Comparison of ENCODE assay signal across 1 cellular context in genomic region chr2:215831296-215831913, GRCh38.
A peak's percentile ranks its signal among the peaks of the same experiment; 100 is the strongest.
TF ChIP-seq lines count a peak whose summit lies in the region.

No MANE protein-coding gene starts in this region.

TF ChIP-seq in HepG2, 621 proteins besides CTCF, POLR2A, EP300 and RAD21 (continued from another document and continues in another):
- TF ChIP-seq ZHX1 (CRISPR knock-in tag; IDR thresholded peaks at IDR 0.05; ENCODE audit: low read depth) = peak; percentile 48; the same call in 1 of the 2 replicates
- TF ChIP-seq KAT7 (CRISPR knock-in tag; IDR thresholded peaks at IDR 0.05; ENCODE audit: borderline replicate concordance) = no peak; the same call in 1 of the 2 replicates
- TF ChIP-seq GATAD2A (CRISPR knock-in tag; IDR thresholded peaks at IDR 0.05) = peak; percentile 64
- no peak for TF ChIP-seq PREB (CRISPR knock-in tag; IDR thresholded peaks at IDR 0.05)
- 0 out of 2 replicates have a peak, but pooled peaks have one; percentile 13 for TF ChIP-seq ZNF317 (CRISPR knock-in tag; IDR thresholded peaks at IDR 0.05)
- no peak for TF ChIP-seq ZMAT5 (CRISPR knock-in tag; IDR thresholded peaks at IDR 0.05; ENCODE audit: borderline replicate concordance, low read depth)
- no peak for TF ChIP-seq GABPA (IDR thresholded peaks at IDR 0.05; ENCODE audit: low read depth, low read length)
- peak; percentile 18; the same call in 1 of the 2 replicates for TF ChIP-seq GABPA (CRISPR knock-in tag; IDR thresholded peaks at IDR 0.05; ENCODE audit: low read depth)
- no peak for TF ChIP-seq SOX6 (IDR thresholded peaks at IDR 0.05)
- TF ChIP-seq SOX6 (CRISPR knock-in tag; IDR thresholded peaks at IDR 0.05) = peak; percentile 70
- peak; percentile 60; the same call in 1 of the 2 replicates for TF ChIP-seq ZBTB25 (CRISPR knock-in tag; IDR thresholded peaks at IDR 0.05)
- peak; percentile 51 for TF ChIP-seq POLR2G (IDR thresholded peaks at IDR 0.05; ENCODE audit: low read depth, low read length)
- no peak for TF ChIP-seq ZNF883 (CRISPR knock-in tag; IDR thresholded peaks at IDR 0.05; ENCODE audit: not compliant biosample characterization)
- TF ChIP-seq SMAD3 (CRISPR knock-in tag; IDR thresholded peaks at IDR 0.05) = 0 out of 2 replicates have a peak, but pooled peaks have one; percentile 32
- 0 out of 2 replicates have a peak, but pooled peaks have one; percentile 17 for TF ChIP-seq MIER2 (CRISPR knock-in tag; IDR thresholded peaks at IDR 0.05)
- peak; percentile 39; the same call in 1 of the 2 replicates for TF ChIP-seq SIX4 (CRISPR knock-in tag; IDR thresholded peaks at IDR 0.05)
- TF ChIP-seq TEF (CRISPR knock-in tag; IDR thresholded peaks at IDR 0.05) = 0 out of 2 replicates have a peak, but pooled peaks have one; percentile 22
- 0 out of 2 replicates have a peak, but pooled peaks have one; percentile 19 for TF ChIP-seq ATF2 (CRISPR knock-in tag; IDR thresholded peaks at IDR 0.05)
- TF ChIP-seq RARA (CRISPR knock-in tag; IDR thresholded peaks at IDR 0.05) = peak; percentile 52; the same call in 1 of the 2 replicates
- peak; percentile 74 for TF ChIP-seq HNF1A (IDR thresholded peaks at IDR 0.05; ENCODE audit: low read depth)
- peak; percentile 61; the same call in 1 of the 2 replicates for TF ChIP-seq HNF1A (CRISPR knock-in tag; IDR thresholded peaks at IDR 0.05; ENCODE audit: borderline replicate concordance)
- TF ChIP-seq HMGXB3 (CRISPR knock-in tag; IDR thresholded peaks at IDR 0.05; ENCODE audit: borderline replicate concordance) = 0 out of 2 replicates have a peak, but pooled peaks have one; percentile 54
- peak; percentile 74 for TF ChIP-seq DRAP1 (CRISPR knock-in tag; IDR thresholded peaks at IDR 0.05)
- TF ChIP-seq ZNF253 (CRISPR knock-in tag; IDR thresholded peaks at IDR 0.05; ENCODE audit: borderline replicate concordance) = no peak
- no peak for TF ChIP-seq ZNF773 (CRISPR knock-in tag; IDR thresholded peaks at IDR 0.05; ENCODE audit: borderline replicate concordance)
- no peak for TF ChIP-seq SNRNP70 (IDR thresholded peaks at IDR 0.05; ENCODE audit: low read depth, low read length)
- peak; percentile 61; the same call in 1 of the 2 replicates for TF ChIP-seq ERF (CRISPR knock-in tag; IDR thresholded peaks at IDR 0.05)
- TF ChIP-seq HNF4A (CRISPR knock-in tag; IDR thresholded peaks at IDR 0.05) = peak; percentile 73
- TF ChIP-seq ZNF777 (CRISPR knock-in tag; IDR thresholded peaks at IDR 0.05) = no peak
- no peak for TF ChIP-seq ZMAT3 (CRISPR knock-in tag; conservative IDR thresholded peaks at IDR 0.05)
- no peak for TF ChIP-seq ZNF747 (CRISPR knock-in tag; IDR thresholded peaks at IDR 0.05; ENCODE audit: borderline replicate concordance)
- TF ChIP-seq ZNF44 (CRISPR knock-in tag; IDR thresholded peaks at IDR 0.05) = 0 out of 2 replicates have a peak, but pooled peaks have one; percentile 59
- TF ChIP-seq ZSCAN12 (CRISPR knock-in tag; IDR thresholded peaks at IDR 0.05) = no peak
- no peak for TF ChIP-seq ZNF737 (CRISPR knock-in tag; IDR thresholded peaks at IDR 0.05; ENCODE audit: borderline replicate concordance)
- 0 out of 2 replicates have a peak, but pooled peaks have one; percentile 56 for TF ChIP-seq ZNF343 (CRISPR knock-in tag; IDR thresholded peaks at IDR 0.05)
- peak; percentile 57 for TF ChIP-seq ZNF644 (CRISPR knock-in tag; IDR thresholded peaks at IDR 0.05; ENCODE audit: low read depth)
- TF ChIP-seq TGIF2 (CRISPR knock-in tag; IDR thresholded peaks at IDR 0.05) = no peak; the same call in 1 of the 2 replicates
- TF ChIP-seq HOMEZ (CRISPR knock-in tag; IDR thresholded peaks at IDR 0.05; ENCODE audit: low read depth) = 0 out of 2 replicates have a peak, but pooled peaks have one; percentile 49
- peak; percentile 76; the same call in 1 of the 2 replicates for TF ChIP-seq ISL2 (CRISPR knock-in tag; IDR thresholded peaks at IDR 0.05)
- TF ChIP-seq ZSCAN21 (CRISPR knock-in tag; IDR thresholded peaks at IDR 0.05; ENCODE audit: borderline replicate concordance) = 0 out of 2 replicates have a peak, but pooled peaks have one; percentile 36
- 0 out of 2 replicates have a peak, but pooled peaks have one; percentile 52 for TF ChIP-seq RCOR2 (CRISPR knock-in tag; IDR thresholded peaks at IDR 0.05)
